23 cellular contexts compared by ENCODE assay signal in genomic region chr12:113305281-113305856, GRCh38.
"Had no signal": no experiment of that assay in that cellular context is flagged by ENCODE, and none has a peak within 500 bp of the region (broad histone marks: within the 10 kb centered on the region; RNA-seq: fewer than 3 reads in every experiment).

No MANE protein-coding gene starts in this region.

- H3K4me1 ChIP-seq: breast epithelium, gastroesophageal sphincter, uterus had no signal

- H3K4me3 ChIP-seq: breast epithelium, gastroesophageal sphincter, mucosa of descending colon, uterus had no signal

- H3K9me3 ChIP-seq: breast epithelium, gastroesophageal sphincter, mucosa of descending colon, uterus had no signal

- FAIRE-seq: small intestine had no signal

- H3K27ac ChIP-seq: breast epithelium, epithelial cell of prostate, gastroesophageal sphincter, uterus had no signal

- DNase-seq: activated B cell treated with CpG ODN at 0.5 μM for 24 hours; activated CD4-positive, alpha-beta T cell treated with anti-CD3 and anti-CD28 coated beads for 4 hours; activated CD4-positive, alpha-beta T cell treated with anti-CD3 and anti-CD28 coated beads, Interleukin-2, amount 50 U/mL, for 48 hours; activated CD8-positive, alpha-beta memory T cell treated with anti-CD3 and anti-CD28 coated beads, Interleukin-2, amount 50 U/mL, for 48 hours; activated naive CD4-positive, alpha-beta T cell treated with Interleukin-2 at 50 U/mL for 16 hours; activated naive CD8-positive, alpha-beta T cell treated with anti-CD3 and anti-CD28 coated beads, Interleukin-2, amount 10 ng/mL, durations not matched to agents 7 days and 5 days; activated T-cell treated with anti-CD3 and anti-CD28 coated beads, Interleukin-2, amount 50 U/mL, for 48 hours; amniotic stem cell; cortex of kidney; head of caudate nucleus; left colon; mucosa of descending colon; nephron progenitor cell; nucleus accumbens; small intestine; stimulated activated CD4-positive, alpha-beta T cell treated with anti-CD3 and anti-CD28 coated beads, Interleukin-2, amount 100 ng/mL, for 24 hours; stimulated activated naive CD8-positive, alpha-beta T cell treated with anti-CD3 and anti-CD28 coated beads, Interleukin-15, amount 100 ng/mL, for 72 hours; T-helper 9 cell; trophoblast cell; uterus had no signal

- H3K36me3 ChIP-seq: uterus had no signal

- H3K27me3 ChIP-seq: breast epithelium, gastroesophageal sphincter, uterus had no signal
